ENCODE assay signal across 16 cellular contexts in the genomic region with DNA sequence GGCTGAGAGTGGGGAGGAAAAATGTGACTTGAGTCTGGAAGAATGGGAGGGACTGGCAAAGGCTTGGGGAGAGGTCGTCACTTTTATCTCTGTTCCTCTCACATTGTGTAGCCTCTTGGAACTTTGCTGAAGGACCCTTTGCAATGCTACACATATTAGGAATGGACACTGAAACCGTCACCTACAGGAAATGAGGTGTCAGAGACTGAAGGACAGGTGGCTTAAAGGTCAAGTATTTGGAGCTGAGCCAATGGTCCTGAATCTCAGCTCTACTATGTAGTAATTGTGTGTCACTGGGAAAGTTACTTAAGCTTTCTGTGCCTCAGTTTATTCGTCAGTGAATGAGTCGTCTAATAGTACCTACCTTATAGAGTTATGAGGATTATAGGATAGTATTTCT. TPM values are rescaled to one million over a fixed set of nuclear protein-coding genes. Genes with fewer than 3 reads are reported as not detected.
DNase-seq lines count a peak whose midpoint lies in the region; ATAC-seq and FAIRE-seq lines count a peak whose summit lies in the region.
"Had no signal": no experiment of that assay in that cellular context is flagged by ENCODE, and none has a peak within 500 bp of the region (broad histone marks: within the 10 kb centered on the region; RNA-seq: fewer than 3 reads in every experiment).

No MANE protein-coding gene starts in this region.

- H3K36me3 Mint-ChIP-seq in natural killer cell treated with Interleukin-12 subunit alpha and Interleukin-12 subunit beta and Interleukin-15 and Interleukin-18, amount 100 ng/mL, for 72 hours: peaks cover 23% of the 10 kb centered on the region
- H3K36me3 Mint-ChIP-seq in naive thymus-derived CD8-positive, alpha-beta T cell: peaks cover 0 to 2% (median 0%) of the 10 kb centered on the region in 3 donors

- H3K27me3 Mint-ChIP-seq in natural killer cell treated with Interleukin-12 subunit alpha and Interleukin-12 subunit beta and Interleukin-15 and Interleukin-18, amount 100 ng/mL, for 72 hours: no peaks in the 10 kb centered on the region
- H3K27me3 Mint-ChIP-seq in naive thymus-derived CD8-positive, alpha-beta T cell: no peaks in the 10 kb centered on the region
- H3K27me3 Mint-ChIP-seq: B cell; CD4-positive, alpha-beta T cell had no signal

- H3K4me1 Mint-ChIP-seq in natural killer cell treated with Interleukin-12 subunit alpha and Interleukin-12 subunit beta and Interleukin-15 and Interleukin-18, amount 100 ng/mL, for 72 hours (ENCODE audit: low read depth in 2 of 2): peaks cover 53 to 63% of the 10 kb centered on the region in 2 donors
- H3K4me1 Mint-ChIP-seq in naive thymus-derived CD8-positive, alpha-beta T cell: peaks cover 3 to 51% (median 5%) of the 10 kb centered on the region in 4 donors

- H3K27ac Mint-ChIP-seq in natural killer cell treated with Interleukin-12 subunit alpha and Interleukin-12 subunit beta and Interleukin-15 and Interleukin-18, amount 100 ng/mL, for 72 hours: peak overlapping the region; percentile 70 to 94
- H3K27ac Mint-ChIP-seq in naive thymus-derived CD8-positive, alpha-beta T cell: no peak overlapping the region
- H3K27ac Mint-ChIP-seq: B cell; CD4-positive, alpha-beta T cell had no signal

- no peak for DNase-seq in GM18507 (ENCODE audit: extremely low spot score, insufficient read length, low read depth)
- DNase-seq in SHP77 treated with DMSO at 0.1 percent for 48 hours (lab: John Stamatoyannopoulos, UW): peak; percentile 17
- DNase-seq in natural killer cell treated with Interleukin-12 subunit alpha and Interleukin-12 subunit beta and Interleukin-15 and Interleukin-18, amount 100 ng/mL, for 72 hours (ENCODE audit: low spot score): no peak
- no peak for DNase-seq in naive thymus-derived CD8-positive, alpha-beta T cell
- no peak for DNase-seq in NCI-H1694 treated with DMSO at 0.1 percent for 48 hours (lab: John Stamatoyannopoulos, UW)
- DNase-seq in T1000 (lab: John Stamatoyannopoulos, UW): no peak
- DNase-seq: CD4-positive, alpha-beta T cell; GF-D8; GM23248; NCI-H1092 treated with DMSO at 0.1 percent for 48 hours; NCI-H1694; NCI-H748 treated with DMSO at 0.1 percent for 48 hours had no signal

- POLR2A ChIA-PET in naive thymus-derived CD8-positive, alpha-beta T cell (lab: Charles Lee): no interaction called here

- peak overlapping the region; percentile 38 for H3K4me3 Mint-ChIP-seq in natural killer cell treated with Interleukin-12 subunit alpha and Interleukin-12 subunit beta and Interleukin-15 and Interleukin-18, amount 100 ng/mL, for 72 hours
- no peak overlapping the region for H3K4me3 Mint-ChIP-seq in naive thymus-derived CD8-positive, alpha-beta T cell
- H3K4me3 Mint-ChIP-seq: B cell; CD4-positive, alpha-beta T cell had no signal

- peak; percentile 43 for ATAC-seq in GM19463 (IDR thresholded peaks at IDR 0.05; ENCODE audit: unreplicated experiment)
- no peak for ATAC-seq in natural killer cell treated with Interleukin-12 subunit alpha and Interleukin-12 subunit beta and Interleukin-15 and Interleukin-18, amount 100 ng/mL, for 72 hours
- ATAC-seq in naive thymus-derived CD8-positive, alpha-beta T cell: no peak
- ATAC-seq: HCT116 had no signal

- no peaks in the 10 kb centered on the region for H3K9me3 Mint-ChIP-seq in natural killer cell treated with Interleukin-12 subunit alpha and Interleukin-12 subunit beta and Interleukin-15 and Interleukin-18, amount 100 ng/mL, for 72 hours
- no peaks in the 10 kb centered on the region for H3K9me3 Mint-ChIP-seq in naive thymus-derived CD8-positive, alpha-beta T cell
- H3K9me3 Mint-ChIP-seq: CD4-positive, alpha-beta T cell had no signal

- FAIRE-seq in GM18507 (lab: Jason Lieb, UNC): peak; percentile 44
- FAIRE-seq: D721Med had no signal

RNA-seq across cellular contexts. Expression of gene MCTP2, which starts 14.7 kb away (rescaled TPM):
- total RNA-seq in natural killer cell treated with Interleukin-12 subunit alpha and Interleukin-12 subunit beta and Interleukin-15 and Interleukin-18, amount 100 ng/mL, for 72 hours: 100 to 1,000 TPM; 262 to 344 TPM
- 10 to 100 TPM; 12.2 to 14.9 TPM for total RNA-seq in naive thymus-derived CD8-positive, alpha-beta T cell
- polyA plus RNA-seq in naive thymus-derived CD8-positive, alpha-beta T cell: 1 to 10 TPM; 1.8 to 5.6 (median 2.6) TPM

Comparison
In these comparisons a context has a peak if more than half of its experiments do, and no peak if none do; other contexts are left out.
1. H3K27ac Mint-ChIP-seq: peak in natural killer cell treated with Interleukin-12 subunit alpha and Interleukin-12 subunit beta and Interleukin-15 and Interleukin-18, amount 100 ng/mL, for 72 hours (2 of 2); none in naive thymus-derived CD8-positive, alpha-beta T cell (0 of 10).
2. RNA of gene MCTP2, which starts 14.7 kb away (total RNA-seq): 262 to 344 TPM in natural killer cell treated with Interleukin-12 subunit alpha and Interleukin-12 subunit beta and Interleukin-15 and Interleukin-18, amount 100 ng/mL, for 72 hours; 12.2 to 14.9 TPM in naive thymus-derived CD8-positive, alpha-beta T cell; every median in the first group is over 10 times any median in the second.